Comparison of ENCODE assay signal across 1 cellular context in the genomic region with DNA sequence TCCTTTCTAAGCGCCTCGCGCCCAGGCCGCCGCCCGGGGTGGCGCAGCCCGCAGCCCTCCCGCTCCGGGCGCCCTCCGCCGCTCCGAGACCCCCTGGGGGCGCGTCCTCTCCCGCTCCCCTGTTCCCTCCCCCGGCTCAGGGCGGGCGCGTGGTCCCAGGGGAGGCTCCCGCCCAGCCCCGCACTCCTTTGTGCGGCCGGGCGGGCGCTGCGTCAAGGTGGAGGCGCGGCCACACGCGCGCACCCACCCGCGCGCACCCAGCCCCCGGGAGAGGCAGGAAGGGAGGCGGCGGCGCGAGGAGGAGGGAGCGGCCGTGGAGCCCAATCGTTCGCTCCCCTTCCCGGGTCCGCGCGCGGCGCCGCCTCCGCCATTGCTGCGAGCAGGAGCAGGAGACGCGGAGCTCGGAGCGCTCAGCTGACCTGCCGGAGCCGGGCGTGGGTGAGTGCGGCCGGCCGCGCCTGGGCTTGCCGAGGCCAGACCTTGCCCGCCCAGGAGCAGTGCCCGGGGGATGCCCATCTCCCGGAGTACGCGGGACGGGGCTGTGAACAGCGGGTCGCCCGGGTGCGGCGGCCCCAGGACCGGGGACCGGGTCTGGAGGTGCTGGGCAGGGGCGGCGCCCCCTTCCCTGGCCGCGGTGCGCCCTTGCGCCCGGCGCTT.
TF ChIP-seq lines count a peak whose summit lies in the region.

A gene with protein sequence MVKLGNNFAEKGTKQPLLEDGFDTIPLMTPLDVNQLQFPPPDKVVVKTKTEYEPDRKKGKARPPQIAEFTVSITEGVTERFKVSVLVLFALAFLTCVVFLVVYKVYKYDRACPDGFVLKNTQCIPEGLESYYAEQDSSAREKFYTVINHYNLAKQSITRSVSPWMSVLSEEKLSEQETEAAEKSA (plus strand): TSS at position 367 of the 657 bp plus-strand sequence. CDS start 528 bp downstream, outside the sequence.

TF ChIP-seq in endothelial cell of umbilical vein, 7 proteins besides CTCF, POLR2A, EP300 and RAD21:
- no peak for TF ChIP-seq POLR2AphosphoS5 (IDR thresholded peaks at IDR 0.05; ENCODE audit: insufficient read depth, low read depth, low read length)
- peak; percentile 66 for TF ChIP-seq EZH2 (IDR thresholded peaks at IDR 0.05; ENCODE audit: borderline replicate concordance, low read depth, low read length, severe bottlenecking)
- TF ChIP-seq JUN (IDR thresholded peaks at IDR 0.05; ENCODE audit: borderline replicate concordance, insufficient read depth, insufficient read length, low read depth), result no peak
